In genomic region chr1:39645411-39646043, GRCh38 we compare ENCODE assay signal across 1 cellular context.
TF ChIP-seq lines count a peak whose summit lies in the region.

No MANE protein-coding gene starts in this region.

TF ChIP-seq in GM23338, 12 proteins besides CTCF, POLR2A, EP300 and RAD21 (continued from another document):
- no peak for TF ChIP-seq ZNF462 (CRISPR knock-in tag; IDR thresholded peaks at IDR 0.05)
